8 cellular contexts compared by ENCODE assay signal in the genomic region with DNA sequence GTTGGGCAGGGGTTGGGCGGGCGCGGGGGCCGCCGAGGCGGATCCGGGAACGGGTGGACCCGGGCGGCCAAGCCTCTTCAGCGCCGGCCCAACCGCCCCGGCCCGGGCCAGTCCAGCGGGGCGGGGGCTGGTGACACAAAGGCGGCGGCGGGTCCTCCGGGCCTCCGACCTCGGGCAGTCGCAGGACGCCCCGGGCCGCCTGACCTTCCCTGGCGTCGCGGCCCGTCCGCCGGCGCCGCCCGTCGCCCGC. TPM values are rescaled to one million over a fixed set of nuclear protein-coding genes. Genes with fewer than 3 reads are reported as not detected.
DNase-seq lines count a peak whose midpoint lies in the region; ATAC-seq and TF ChIP-seq lines count a peak whose summit lies in the region.

No MANE protein-coding gene starts in this region.

- no peak overlapping the region for H3K18ac ChIP-seq in H9 (ENCODE audit: insufficient read length, low read depth, low read length)

- peaks cover 2% of the 10 kb centered on the region; the same call in 1 of the 2 replicates for H3K27me3 Mint-ChIP-seq in H9 (ENCODE audit: low read depth)
- H3K27me3 Mint-ChIP-seq in activated CD8-positive, alpha-beta memory T cell treated with anti-CD3 and anti-CD28 coated beads, Interleukin-2, amount 10 ng/mL, durations not matched to agents 7 days and 5 days = no peaks in the 10 kb centered on the region

- H4K5ac ChIP-seq in H9 (ENCODE audit: insufficient read length, low read depth, low read length) = no peak overlapping the region

- H3K27ac ChIP-seq in AG04450 (ENCODE audit: low read depth, low read length) = no peak overlapping the region
- no peak overlapping the region for H3K27ac ChIP-seq in H9 (ENCODE audit: insufficient read length, low read depth, low read length)
- peak overlapping the region; percentile 78 for H3K27ac ChIP-seq in caudate nucleus (ENCODE audit: low read depth, low read length)

- no peak for ATAC-seq in activated CD8-positive, alpha-beta memory T cell treated with anti-CD3 and anti-CD28 coated beads, Interleukin-2, amount 10 ng/mL, durations not matched to agents 7 days and 5 days

- no peak overlapping the region for H2BK5ac ChIP-seq in H9 (ENCODE audit: insufficient read length, low read length)

- no peaks in the 10 kb centered on the region for H3K23me2 ChIP-seq in H9 (ENCODE audit: insufficient read length, low read depth, low read length, poor library complexity, severe bottlenecking)

- H2BK20ac ChIP-seq in H9 (ENCODE audit: low read depth, low read length, poor library complexity, severe bottlenecking) = no peak overlapping the region

- DNase-seq in AG04450 (ENCODE audit: low read depth, low spot score) = no peak
- DNase-seq in H9 = no peak
- DNase-seq in caudate nucleus (lab: John Stamatoyannopoulos, UW) = peak in 1 of 61 donors; percentile 62
- DNase-seq in activated CD8-positive, alpha-beta memory T cell treated with anti-CD3 and anti-CD28 coated beads, Interleukin-2, amount 10 ng/mL, durations not matched to agents 7 days and 5 days = no peak
- no peak for DNase-seq in effector CD4-positive, alpha-beta T cell
- no peak for DNase-seq in posterior vena cava (ENCODE audit: low spot score)
- DNase-seq in activated effector memory CD4-positive, alpha-beta T cell treated with anti-CD3 and anti-CD28 coated beads, Interleukin-2, amount 50 U/mL, for 16 hours = no peak

- no peak overlapping the region for H3K4ac ChIP-seq in H9 (ENCODE audit: low read depth, low read length)

- CTCF ChIA-PET in AG04450 (lab: Charles Lee) = no interaction called here
- CTCF ChIA-PET in activated CD8-positive, alpha-beta memory T cell treated with anti-CD3 and anti-CD28 coated beads, Interleukin-2, amount 10 ng/mL, durations not matched to agents 7 days and 5 days (lab: Charles Lee) = no interaction called here

- no peak overlapping the region for H3K14ac ChIP-seq in H9 (ENCODE audit: insufficient read depth, low read length)

- no peak overlapping the region for H4K91ac ChIP-seq in H9 (ENCODE audit: insufficient read length, low read depth, low read length)

- H3K9ac ChIP-seq in H9 (ENCODE audit: extremely low read depth, insufficient read length, low read length) (no peak overlapping the region), mucosa of stomach (ENCODE audit: low read length) (peak overlapping the region; percentile 69)

- peaks cover 15 to 29% (median 25%) of the 10 kb centered on the region in 3 experiments for H3K36me3 Mint-ChIP-seq in H9 (ENCODE audit: insufficient read depth in 1 of 3, low read depth in 3 of 3)
- H3K36me3 Mint-ChIP-seq in activated CD8-positive, alpha-beta memory T cell treated with anti-CD3 and anti-CD28 coated beads, Interleukin-2, amount 10 ng/mL, durations not matched to agents 7 days and 5 days = peaks cover 19% of the 10 kb centered on the region

- no peak overlapping the region for H3K56ac ChIP-seq in H9 (ENCODE audit: insufficient read length, low read depth, low read length)

- peaks cover 6% of the 10 kb centered on the region for H3K79me1 ChIP-seq in H9 (ENCODE audit: insufficient read depth, low read depth, low read length, poor library complexity, severe bottlenecking)

- POLR2A ChIA-PET in AG04450 (lab: Yijun Ruan, JAX) = no interaction called here

- no peak overlapping the region for H3T11ph ChIP-seq in H9 (ENCODE audit: low read length)

- peak overlapping the region in 1 of 2 experiments; percentile 40; a peak in 1 of 5 replicates for H3K4me3 Mint-ChIP-seq in H9
- H3K4me3 Mint-ChIP-seq in activated CD8-positive, alpha-beta memory T cell treated with anti-CD3 and anti-CD28 coated beads, Interleukin-2, amount 10 ng/mL, durations not matched to agents 7 days and 5 days = no peak overlapping the region

- intact Hi-C loops in posterior vena cava (cut with DNase I) = no loop called here

- peaks cover 17 to 22% of the 10 kb centered on the region in 2 experiments for H3K4me1 Mint-ChIP-seq in H9
- peaks cover 31% of the 10 kb centered on the region for H3K4me1 Mint-ChIP-seq in activated CD8-positive, alpha-beta memory T cell treated with anti-CD3 and anti-CD28 coated beads, Interleukin-2, amount 10 ng/mL, durations not matched to agents 7 days and 5 days

- no peaks in the 10 kb centered on the region for H4K20me1 ChIP-seq in H9 (ENCODE audit: control insufficient read depth, insufficient read depth, insufficient read length)

- H3K27me3 ChIP-seq in AG04450 (ENCODE audit: control insufficient read depth, insufficient read depth, low read length) = no peaks in the 10 kb centered on the region
- H3K27me3 ChIP-seq in H9 (ENCODE audit: insufficient read depth, low read length) = no peaks in the 10 kb centered on the region
- H3K27me3 ChIP-seq in mucosa of stomach (ENCODE audit: control insufficient read depth, insufficient read depth, low read length) = no peaks in the 10 kb centered on the region

- H3K27ac Mint-ChIP-seq in H9 = no peak overlapping the region
- no peak overlapping the region for H3K27ac Mint-ChIP-seq in activated CD8-positive, alpha-beta memory T cell treated with anti-CD3 and anti-CD28 coated beads, Interleukin-2, amount 10 ng/mL, durations not matched to agents 7 days and 5 days

- H3K4me3 ChIP-seq in AG04450 (ENCODE audit: low read depth, low read length) (peak overlapping the region; percentile 78), mucosa of stomach (ENCODE audit: low read length) (no peak overlapping the region)

- no peak overlapping the region for H2AK5ac ChIP-seq in H9 (ENCODE audit: insufficient read length, low read length)

- WGBS in H9 (ENCODE audit: extremely low coverage, insufficient read length, low lambda C conversion rate) = no CpG with 5 or more reads among the region's 38 CpGs

- H3K23ac ChIP-seq in H9 (ENCODE audit: insufficient read length, low read depth, low read length) = no peak overlapping the region

- H3K4me1 ChIP-seq in H9 (ENCODE audit: insufficient read depth, low read length) = no peaks in the 10 kb centered on the region
- H3K4me1 ChIP-seq in mucosa of stomach (ENCODE audit: control insufficient read depth, insufficient read depth, low read length) = no peaks in the 10 kb centered on the region

- TF ChIP-seq CTCF in AG04450 (IDR thresholded peaks at IDR 0.05; ENCODE audit: low read depth, low read length) = no peak
- TF ChIP-seq CTCF in H9 (conservative IDR thresholded peaks at IDR 0.05) = no peak

- H3K4me2 ChIP-seq in H9 (ENCODE audit: insufficient read depth, insufficient read length, low read length) = peak overlapping the region; percentile 41

- no peak overlapping the region for H2BK15ac ChIP-seq in H9 (ENCODE audit: low read depth, low read length)

- H4K8ac ChIP-seq in H9 (replicated peaks; ENCODE audit: insufficient read length, low read depth, low read length) = no peak overlapping the region

- H2BK120ac ChIP-seq in H9 (ENCODE audit: low read depth, low read length, poor library complexity, severe bottlenecking) = no peak overlapping the region

- no peaks in the 10 kb centered on the region; a peak in 1 of 5 replicates for H3K9me3 Mint-ChIP-seq in H9
- no peaks in the 10 kb centered on the region for H3K9me3 Mint-ChIP-seq in activated CD8-positive, alpha-beta memory T cell treated with anti-CD3 and anti-CD28 coated beads, Interleukin-2, amount 10 ng/mL, durations not matched to agents 7 days and 5 days (ENCODE audit: low read depth)

- no peaks in the 10 kb centered on the region for H3K36me3 ChIP-seq in mucosa of stomach (ENCODE audit: control insufficient read depth, insufficient read depth, low read length)

- no peak overlapping the region for H2BK12ac ChIP-seq in H9 (ENCODE audit: insufficient read length, low read depth, low read length)

- no peaks in the 10 kb centered on the region; the same call in 1 of the 2 replicates for H3K79me2 ChIP-seq in H9 (ENCODE audit: insufficient read depth, low read length)

- no peak overlapping the region for H2AFZ ChIP-seq in H9 (ENCODE audit: low read length)

- H3K9me3 ChIP-seq in AG04450 (ENCODE audit: control insufficient read depth, insufficient read depth, low read length) = no peaks in the 10 kb centered on the region
- H3K9me3 ChIP-seq in H9 (ENCODE audit: control insufficient read depth, low read depth, low read length) = no peaks in the 10 kb centered on the region
- no peaks in the 10 kb centered on the region for H3K9me3 ChIP-seq in mucosa of stomach (ENCODE audit: control insufficient read depth, low read length)

RNA-seq across cellular contexts. Expression of a gene that starts 54.2 kb away (rescaled TPM):
- polyA plus RNA-seq in AG04450 (2011; rRNA removed) = 22.1 and 25.9 TPM in 2 replicates
- polyA minus RNA-seq in AG04450 (2011; rRNA and poly(A)+ RNA removed) = 21.4 and 29.8 TPM in 2 replicates
- total RNA-seq in H9 (2021) (44.3 and 49.6 TPM in 2 replicates), posterior vena cava (10 to 100 TPM; 22.0 to 23.6 TPM)
- total RNA-seq in activated CD8-positive, alpha-beta memory T cell treated with anti-CD3 and anti-CD28 coated beads, Interleukin-2, amount 10 ng/mL, durations not matched to agents 7 days and 5 days = 10 to 100 TPM; 31.3 to 38.3 TPM
